ENCODE assay signal across 19 cellular contexts in genomic region chr14:60819575-60819974, GRCh38.
"Had no signal": no experiment of that assay in that cellular context is flagged by ENCODE, and none has a peak within 500 bp of the region (broad histone marks: within the 10 kb centered on the region; RNA-seq: fewer than 3 reads in every experiment).

No MANE protein-coding gene starts in this region.

- H3K36me3 ChIP-seq: sigmoid colon, thoracic aorta, transverse colon had no signal

- H3K9me3 ChIP-seq: heart left ventricle, left ventricle myocardium inferior, sigmoid colon, stomach, thoracic aorta, transverse colon had no signal

- H3K4me3 ChIP-seq: dorsolateral prefrontal cortex, heart left ventricle, left ventricle myocardium inferior, lung, sigmoid colon, skin epidermis, stomach, thoracic aorta, transverse colon had no signal

- H3K27ac ChIP-seq: dorsolateral prefrontal cortex, heart left ventricle, left ventricle myocardium inferior, sigmoid colon, skin epidermis, stomach, thoracic aorta, transverse colon had no signal

- H3K4me1 ChIP-seq: heart left ventricle, left ventricle myocardium inferior, sigmoid colon, stomach had no signal

- H3K27me3 ChIP-seq: dorsolateral prefrontal cortex, heart left ventricle, sigmoid colon, stomach, transverse colon had no signal

- ATAC-seq: heart left ventricle; naive thymus-derived CD4-positive, alpha-beta T cell had no signal

- DNase-seq: cortex of kidney; dorsolateral prefrontal cortex; effector CD8-positive, alpha-beta T cell; heart left ventricle; hypothalamus; islet precursor cell; left ventricle myocardium inferior; mesendoderm; naive thymus-derived CD4-positive, alpha-beta T cell; nephron progenitor cell; sigmoid colon; stimulated activated CD4-positive, alpha-beta T cell treated with anti-CD3 and anti-CD28 coated beads, Interleukin-12 subunit alpha, Interleukin-12 subunit beta, amount 100 ng/mL, for 4 hours; stimulated activated naive CD4-positive, alpha-beta T cell; stomach; substantia nigra; transverse colon had no signal
